Comparison of ENCODE assay signal across 8 cellular contexts in the genomic region with DNA sequence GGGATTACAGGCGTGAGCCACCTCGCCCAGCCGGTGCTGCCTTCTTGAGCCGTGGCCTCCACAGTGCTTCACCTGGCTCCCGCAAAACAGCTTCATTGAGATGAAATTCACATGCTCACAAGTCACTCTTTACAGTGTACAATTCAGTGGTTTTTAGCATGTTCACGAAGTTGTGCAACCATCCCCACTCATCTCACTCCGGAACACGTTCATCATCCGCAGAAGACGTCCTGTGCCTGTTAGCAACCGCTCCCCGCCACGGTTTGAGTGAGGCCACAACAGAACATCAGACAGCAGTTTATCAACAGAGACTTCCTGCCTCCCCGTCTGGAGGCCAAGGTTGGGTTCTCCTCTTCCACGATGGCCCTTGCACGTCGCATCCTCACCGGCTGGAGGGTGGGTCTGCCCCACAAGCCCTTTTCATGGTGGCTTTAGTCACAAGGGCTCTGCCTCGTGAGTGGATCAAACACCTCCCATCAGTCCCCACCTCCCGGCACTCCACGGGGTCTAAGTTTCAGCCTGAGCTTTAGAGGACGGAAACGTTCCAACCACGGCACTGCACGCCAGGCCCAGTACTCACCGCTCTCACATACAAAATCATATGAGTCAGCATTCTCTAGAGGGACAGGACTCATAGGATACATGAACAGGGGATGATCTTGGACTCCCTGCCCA. TPM values are rescaled to one million over a fixed set of nuclear protein-coding genes. Genes with fewer than 3 reads are reported as not detected.
DNase-seq lines count a peak whose midpoint lies in the region; ATAC-seq lines count a peak whose summit lies in the region.

No MANE protein-coding gene starts in this region.

- peak overlapping the region; percentile 100 for H4K91ac ChIP-seq in mesenchymal stem cell (ENCODE audit: low read length)

- H3K36me3 ChIP-seq in mesenchymal stem cell (ENCODE audit: control insufficient read depth in 1 of 2, insufficient read depth in 2 of 2, low read depth in 1 of 2, low read length in 2 of 2): peaks cover 15 to 16% of the 10 kb centered on the region in 2 experiments

- peak overlapping the region in 1 of 2 experiments; percentile 30 for H3K4me3 ChIP-seq in mesenchymal stem cell (ENCODE audit: insufficient read depth in 1 of 2, low read depth in 1 of 2, low read length in 2 of 2)

- H3K27me3 ChIP-seq in mesenchymal stem cell (ENCODE audit: control insufficient read depth in 1 of 2, insufficient read depth in 1 of 2, low read length in 2 of 2): no peaks in the 10 kb centered on the region

- H2BK120ac ChIP-seq in mesenchymal stem cell (ENCODE audit: low read depth, low read length): peak overlapping the region; percentile 100

- no peak overlapping the region for H2BK5ac ChIP-seq in mesenchymal stem cell (ENCODE audit: low read depth, low read length, poor library complexity, severe bottlenecking)

- no peak overlapping the region for H3K14ac ChIP-seq in mesenchymal stem cell (ENCODE audit: low read length in 2 of 2)

- H2BK15ac ChIP-seq in mesenchymal stem cell (ENCODE audit: low read depth, poor library complexity, severe bottlenecking): peak overlapping the region; percentile 96

- H3K4me1 Mint-ChIP-seq in activated naive CD8-positive, alpha-beta T cell treated with anti-CD3 and anti-CD28 coated beads, Interleukin-2, amount 10 ng/mL, durations not matched to agents 7 days and 5 days: peaks cover 34% of the 10 kb centered on the region

- peak overlapping the region; percentile 83 for H3K4me3 Mint-ChIP-seq in activated naive CD8-positive, alpha-beta T cell treated with anti-CD3 and anti-CD28 coated beads, Interleukin-2, amount 10 ng/mL, durations not matched to agents 7 days and 5 days

- peak overlapping the region; percentile 99 for H4K8ac ChIP-seq in mesenchymal stem cell (ENCODE audit: low read length)

- no peak overlapping the region for H3K4me2 ChIP-seq in mesenchymal stem cell (ENCODE audit: low read length, poor library complexity, severe bottlenecking)

- POLR2A ChIA-PET in activated naive CD8-positive, alpha-beta T cell treated with anti-CD3 and anti-CD28 coated beads, Interleukin-2, amount 10 ng/mL, durations not matched to agents 7 days and 5 days (lab: Charles Lee): interaction anchor here (0.6 to 5.1 kb wide), 14 partner anchors 11 to 195 kb away, joined by 3 to 56 read pairs (median 4); a partner anchor contains a TSS

- no peak overlapping the region for H2AFZ ChIP-seq in mesenchymal stem cell (ENCODE audit: low read depth, low read length)

- no peaks in the 10 kb centered on the region for H3K9me3 ChIP-seq in mesenchymal stem cell (ENCODE audit: control insufficient read depth, low read length)

- H3K27me3 Mint-ChIP-seq in activated naive CD8-positive, alpha-beta T cell treated with anti-CD3 and anti-CD28 coated beads, Interleukin-2, amount 10 ng/mL, durations not matched to agents 7 days and 5 days: no peaks in the 10 kb centered on the region

- H3K9me3 Mint-ChIP-seq in activated naive CD8-positive, alpha-beta T cell treated with anti-CD3 and anti-CD28 coated beads, Interleukin-2, amount 10 ng/mL, durations not matched to agents 7 days and 5 days: no peaks in the 10 kb centered on the region

- peak overlapping the region; percentile 100 for H2BK12ac ChIP-seq in mesenchymal stem cell (ENCODE audit: low read length in 2 of 2)

- H2AK5ac ChIP-seq in mesenchymal stem cell (ENCODE audit: low read length, severe bottlenecking): peak overlapping the region; percentile 16

- peak overlapping the region; percentile 82 for H3K9ac ChIP-seq in mesenchymal stem cell (ENCODE audit: low read length)

- H3K79me1 ChIP-seq in mesenchymal stem cell (replicated peaks; ENCODE audit: low read length, poor library complexity, severe bottlenecking): peaks cover 5% of the 10 kb centered on the region

- no peak overlapping the region for H3K23ac ChIP-seq in mesenchymal stem cell (ENCODE audit: low read length in 2 of 2)

- 19% methylated on average over 26 of the region's 26 CpGs for WGBS in mesenchymal stem cell

- H3K18ac ChIP-seq in mesenchymal stem cell (ENCODE audit: low read depth in 1 of 2, low read length in 2 of 2): peak overlapping the region; percentile 100

- H3K4ac ChIP-seq in mesenchymal stem cell (ENCODE audit: low read depth in 1 of 2, low read length in 2 of 2): peak overlapping the region; percentile 100

- H3K27ac Mint-ChIP-seq in activated naive CD8-positive, alpha-beta T cell treated with anti-CD3 and anti-CD28 coated beads, Interleukin-2, amount 10 ng/mL, durations not matched to agents 7 days and 5 days: peak overlapping the region; percentile 100

- peak; percentile 35 for ATAC-seq in GM21737 (IDR thresholded peaks at IDR 0.05; ENCODE audit: unreplicated experiment)
- ATAC-seq in activated naive CD8-positive, alpha-beta T cell treated with anti-CD3 and anti-CD28 coated beads, Interleukin-2, amount 10 ng/mL, durations not matched to agents 7 days and 5 days (ENCODE audit: low read depth): peak; percentile 75

- no peak overlapping the region for H3K27ac ChIP-seq in mesenchymal stem cell (ENCODE audit: low read length, poor library complexity, severe bottlenecking)

- H3K4me1 ChIP-seq in mesenchymal stem cell (ENCODE audit: control insufficient read depth, insufficient read depth, low read depth, low read length): peaks cover 60% of the 10 kb centered on the region

- DNase-seq in SKM-1 treated with dmso at 0.1 percent for 144 hours (lab: John Stamatoyannopoulos, UW; ENCODE audit: unreplicated experiment) (peak; percentile 90), mesenchymal stem cell (peak; percentile 100), HuH-7.5 (ENCODE audit: low spot score) (no peak), DMS 273 (lab: John Stamatoyannopoulos, UW; ENCODE audit: unreplicated experiment) (no peak), NCI-H774 (lab: John Stamatoyannopoulos, UW) (no peak)
- peak; percentile 86 for DNase-seq in activated naive CD8-positive, alpha-beta T cell treated with anti-CD3 and anti-CD28 coated beads, Interleukin-2, amount 10 ng/mL, durations not matched to agents 7 days and 5 days
- DNase-seq in stimulated activated CD8-positive, alpha-beta memory T cell treated with anti-CD3 and anti-CD28 coated beads, Interleukin-4, amount 100 ng/mL, for 24 hours (ENCODE audit: low read depth): peak; percentile 61

- H3K36me3 Mint-ChIP-seq in activated naive CD8-positive, alpha-beta T cell treated with anti-CD3 and anti-CD28 coated beads, Interleukin-2, amount 10 ng/mL, durations not matched to agents 7 days and 5 days: peaks cover 12% of the 10 kb centered on the region

RNA-seq across cellular contexts. Expression of a gene that starts 29.6 kb away (rescaled TPM):
- 10 to 100 TPM; 18.5 to 18.8 TPM for total RNA-seq in activated naive CD8-positive, alpha-beta T cell treated with anti-CD3 and anti-CD28 coated beads, Interleukin-2, amount 10 ng/mL, durations not matched to agents 7 days and 5 days
- 3,023 TPM for polyA plus RNA-seq in mesenchymal stem cell (2013, experiment 1 of 2)
- polyA plus RNA-seq in mesenchymal stem cell (2013, experiment 2 of 2): 3,062 TPM

RNA-seq across cellular contexts. Expression of a gene that starts 46.9 kb away (rescaled TPM):
- 100 to 1,000 TPM; 194 to 211 TPM for total RNA-seq in activated naive CD8-positive, alpha-beta T cell treated with anti-CD3 and anti-CD28 coated beads, Interleukin-2, amount 10 ng/mL, durations not matched to agents 7 days and 5 days
- polyA plus RNA-seq in mesenchymal stem cell (2013, experiment 1 of 2): 96.7 TPM
- polyA plus RNA-seq in mesenchymal stem cell (2013, experiment 2 of 2): 92.8 TPM

Comparison
In these comparisons a context has a peak if more than half of its experiments do, and no peak if none do; other contexts are left out.
1. DNase-seq: peak in SKM-1 treated with dmso at 0.1 percent for 144 hours (single experiment), activated naive CD8-positive, alpha-beta T cell treated with anti-CD3 and anti-CD28 coated beads, Interleukin-2, amount 10 ng/mL, durations not matched to agents 7 days and 5 days (single experiment), mesenchymal stem cell (single experiment) and stimulated activated CD8-positive, alpha-beta memory T cell treated with anti-CD3 and anti-CD28 coated beads, Interleukin-4, amount 100 ng/mL, for 24 hours (single experiment); none in HuH-7.5 (single experiment), DMS 273 (single experiment) and NCI-H774 (single experiment).